28 cellular contexts compared by ENCODE assay signal in the genomic region with DNA sequence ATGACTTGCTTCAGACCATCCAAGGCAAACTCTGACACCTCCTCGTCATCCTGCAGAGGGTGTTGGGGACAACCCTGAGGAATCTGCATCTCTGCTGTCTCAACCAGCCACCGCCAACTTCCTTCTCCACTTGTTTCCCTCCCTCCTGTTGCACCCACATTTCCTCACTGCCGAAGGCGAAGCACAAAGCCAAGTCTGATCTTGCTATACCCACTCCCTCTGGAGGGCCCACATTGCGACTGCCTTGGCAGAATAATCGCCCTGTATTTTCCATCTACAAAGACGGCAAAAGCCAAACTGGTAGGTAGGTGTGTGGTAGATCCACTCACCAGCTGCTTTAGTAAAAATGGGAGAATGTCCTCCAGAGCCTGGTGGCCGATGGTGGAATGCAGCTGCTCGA.
"Had no signal": no experiment of that assay in that cellular context is flagged by ENCODE, and none has a peak within 500 bp of the region (broad histone marks: within the 10 kb centered on the region; RNA-seq: fewer than 3 reads in every experiment).

No MANE protein-coding gene starts in this region.

- H3K4me1 Mint-ChIP-seq: nephron progenitor cell; stimulated activated effector memory CD8-positive, alpha-beta T cell treated with anti-CD3 and anti-CD28 coated beads, Interleukin-12 subunit alpha, Interleukin-12 subunit beta, amount 100 ng/mL, for 72 hours had no signal

- H3K27ac ChIP-seq: coronary artery, epithelial cell of prostate, gastrocnemius medialis, heart left ventricle, hepatocyte, left lung, parathyroid adenoma, psoas muscle, sigmoid colon, stomach, thyroid gland, vagina had no signal

- DNase-seq: effector CD4-positive, alpha-beta T cell; foreskin fibroblast; gastrocnemius medialis; heart left ventricle; left cardiac atrium; left lung; mammary epithelial cell; mesendoderm; midbrain; naive thymus-derived CD8-positive, alpha-beta T cell; nephron progenitor cell; nucleus accumbens; psoas muscle; sigmoid colon; stimulated activated CD4-positive, alpha-beta T cell treated with anti-CD3 and anti-CD28 coated beads, Interleukin-2, amount 100 ng/mL, for 24 hours; stimulated activated CD4-positive, alpha-beta T cell treated with anti-CD3 and anti-CD28 coated beads, Interleukin-4, amount 100 ng/mL, for 24 hours; stimulated activated naive CD4-positive, alpha-beta T cell treated with Interleukin-2 at 50 U/mL for 16 hours; stomach; thyroid gland; trophoblast cell had no signal

- H3K4me3 ChIP-seq: coronary artery, gastrocnemius medialis, heart left ventricle, hepatocyte, left lung, psoas muscle, sigmoid colon, stomach, thyroid gland, vagina had no signal

- H3K4me3 Mint-ChIP-seq: naive thymus-derived CD8-positive, alpha-beta T cell; nephron progenitor cell; stimulated activated effector memory CD8-positive, alpha-beta T cell treated with anti-CD3 and anti-CD28 coated beads, Interleukin-12 subunit alpha, Interleukin-12 subunit beta, amount 100 ng/mL, for 72 hours had no signal

- ATAC-seq: esophagus mucosa; gastrocnemius medialis; left cardiac atrium; left lung; naive thymus-derived CD8-positive, alpha-beta T cell; right cardiac atrium; stimulated activated effector memory CD8-positive, alpha-beta T cell treated with anti-CD3 and anti-CD28 coated beads, Interleukin-12 subunit alpha, Interleukin-12 subunit beta, amount 100 ng/mL, for 72 hours had no signal

- H3K27me3 ChIP-seq: gastrocnemius medialis, heart left ventricle, hepatocyte, left lung, sigmoid colon, stomach, thyroid gland, vagina had no signal

- H3K27ac Mint-ChIP-seq: nephron progenitor cell; stimulated activated effector memory CD8-positive, alpha-beta T cell treated with anti-CD3 and anti-CD28 coated beads, Interleukin-12 subunit alpha, Interleukin-12 subunit beta, amount 100 ng/mL, for 72 hours had no signal

- H3K27me3 Mint-ChIP-seq: naive thymus-derived CD8-positive, alpha-beta T cell had no signal

- H3K9me3 Mint-ChIP-seq: naive thymus-derived CD8-positive, alpha-beta T cell; nephron progenitor cell; stimulated activated effector memory CD8-positive, alpha-beta T cell treated with anti-CD3 and anti-CD28 coated beads, Interleukin-12 subunit alpha, Interleukin-12 subunit beta, amount 100 ng/mL, for 72 hours had no signal
